ENCODE assay signal across 8 cellular contexts in genomic region chr17:64019486-64020067, GRCh38. TPM values are rescaled to one million over a fixed set of nuclear protein-coding genes. Genes with fewer than 3 reads are reported as not detected.
DNase-seq lines count a peak whose midpoint lies in the region; FAIRE-seq and TF ChIP-seq lines count a peak whose summit lies in the region.

No MANE protein-coding gene starts in this region.

- H3K9ac ChIP-seq in kidney (ENCODE audit: low read length in 2 of 2): peak overlapping the region in 1 of 2 donors; percentile 86

- H3K9me3 ChIP-seq in Peyer's patch (no peaks in the 10 kb centered on the region), kidney (ENCODE audit: control insufficient read depth in 1 of 2, low read length in 2 of 2) (no peaks in the 10 kb centered on the region), tibial artery (no peaks in the 10 kb centered on the region)

- TF ChIP-seq CTCF in Peyer's patch (IDR thresholded peaks at IDR 0.05) (no peak), kidney (IDR thresholded peaks at IDR 0.05; ENCODE audit: borderline replicate concordance, extremely low read depth, insufficient read depth) (no peak), tibial artery (IDR thresholded peaks at IDR 0.05) (no peak)

- DNase-seq in activated naive CD4-positive, alpha-beta T cell treated with anti-CD3 and anti-CD28 coated beads for 36 hours: no peak
- no peak for DNase-seq in activated naive CD4-positive, alpha-beta T cell treated with Interleukin-2 at 50 U/mL for 16 hours
- DNase-seq in Peyer's patch: peak in 1 of 3 donors; percentile 45
- no peak for DNase-seq in kidney
- DNase-seq in tibial artery: no peak
- DNase-seq in DMS 273 (lab: John Stamatoyannopoulos, UW; ENCODE audit: unreplicated experiment): no peak
- no peak for DNase-seq in pons (ENCODE audit: low spot score)
- DNase-seq in glomerular visceral epithelial cell (ENCODE audit: extremely low spot score): no peak

- peaks cover 61% of the 10 kb centered on the region for H3K4me1 Mint-ChIP-seq in activated naive CD4-positive, alpha-beta T cell treated with anti-CD3 and anti-CD28 coated beads for 36 hours (ENCODE audit: low read depth)

- no peaks in the 10 kb centered on the region for H3K9me3 Mint-ChIP-seq in activated naive CD4-positive, alpha-beta T cell treated with anti-CD3 and anti-CD28 coated beads for 36 hours

- H3K36me3 ChIP-seq in Peyer's patch (no peaks in the 10 kb centered on the region), kidney (ENCODE audit: control insufficient read depth in 1 of 2, insufficient read depth in 2 of 2, low read length in 2 of 2) (no peaks in the 10 kb centered on the region), tibial artery (no peaks in the 10 kb centered on the region)

- peak overlapping the region; percentile 50 to 58 (median 50) for H3K4me3 ChIP-seq in Peyer's patch
- H3K4me3 ChIP-seq in kidney (ENCODE audit: low read length in 2 of 2): peak overlapping the region; percentile 58 to 75
- peak overlapping the region; percentile 28 to 45 for H3K4me3 ChIP-seq in tibial artery

- H3K4me3 Mint-ChIP-seq in activated naive CD4-positive, alpha-beta T cell treated with anti-CD3 and anti-CD28 coated beads for 36 hours: peak overlapping the region; percentile 97

- no peaks in the 10 kb centered on the region for H3K27me3 ChIP-seq in Peyer's patch
- no peaks in the 10 kb centered on the region for H3K27me3 ChIP-seq in tibial artery

- intact Hi-C loops in activated naive CD4-positive, alpha-beta T cell treated with anti-CD3 and anti-CD28 coated beads for 36 hours (cut with micrococcal nuclease): loop anchor here (1.0 to 10.0 kb wide), 9 partner anchors 34 to 487 kb away; partner anchors contain the start of genes CCDC47, CEP95, DDX5 and PECAM1
- intact Hi-C loops in kidney (cut with DNase I) (loop anchor here (10.0 kb wide), 1 partner anchor 105 kb away; the partner anchor contains the start of genes CSHL1 and GH1), tibial artery (cut with DNase I; ENCODE audit: low total_unique reads) (loop anchor here (10.0 kb wide), 2 partner anchors 95 to 265 kb away; no protein-coding TSS in a partner anchor)

- H3K27me3 Mint-ChIP-seq in activated naive CD4-positive, alpha-beta T cell treated with anti-CD3 and anti-CD28 coated beads for 36 hours (ENCODE audit: low read depth): no peaks in the 10 kb centered on the region

- peak overlapping the region; percentile 98 for H3K27ac Mint-ChIP-seq in activated naive CD4-positive, alpha-beta T cell treated with anti-CD3 and anti-CD28 coated beads for 36 hours

- CTCF ChIA-PET in activated naive CD4-positive, alpha-beta T cell treated with anti-CD3 and anti-CD28 coated beads for 36 hours (lab: Charles Lee): interaction anchor here (0.8 to 4.4 kb wide), 6 partner anchors 10 to 170 kb away, joined by 3 to 37 read pairs (median 5); partner anchors contain the start of gene GH1

- no peak for FAIRE-seq in kidney (lab: Jason Lieb, UNC)

- no peak for TF ChIP-seq POLR2A in Peyer's patch (IDR thresholded peaks at IDR 0.05)

- H3K4me1 ChIP-seq in Peyer's patch: peaks cover 0 to 14% (median 0%) of the 10 kb centered on the region in 4 donors
- peaks cover 0 to 4% of the 10 kb centered on the region in 2 donors for H3K4me1 ChIP-seq in kidney (ENCODE audit: control insufficient read depth in 1 of 2, insufficient read depth in 1 of 2, low read depth in 1 of 2, low read length in 2 of 2)
- no peaks in the 10 kb centered on the region for H3K4me1 ChIP-seq in tibial artery

- peaks cover 5% of the 10 kb centered on the region for H3K36me3 Mint-ChIP-seq in activated naive CD4-positive, alpha-beta T cell treated with anti-CD3 and anti-CD28 coated beads for 36 hours (ENCODE audit: low read depth)

- H3K27ac ChIP-seq in Peyer's patch: peak overlapping the region; percentile 76 to 92 (median 88)
- peak overlapping the region; percentile 76 to 79 for H3K27ac ChIP-seq in kidney (ENCODE audit: low read depth in 2 of 2, low read length in 2 of 2)
- peak overlapping the region in 1 of 2 donors; percentile 53 for H3K27ac ChIP-seq in tibial artery

RNA-seq across cellular contexts. Expression of gene ICAM2, which starts 0.9 kb away (rescaled TPM):
- total RNA-seq in activated naive CD4-positive, alpha-beta T cell treated with anti-CD3 and anti-CD28 coated beads for 36 hours: 10 to 100 TPM; 41.6 to 41.9 TPM
- 10 to 100 TPM in 2 of 4 donors, 1 to 10 TPM in 2; 2.1 to 25.6 (median 9.7) TPM for total RNA-seq in Peyer's patch
- 38.8 TPM for total RNA-seq in kidney
- polyA plus RNA-seq in kidney (ENCODE audit: insufficient read depth, low read depth, low replicate concordance): 55.8 TPM

RNA-seq across cellular contexts. Expression of gene PRR29, which starts 21.4 kb away (rescaled TPM):
- under 1 TPM; 0.21 to 0.44 TPM for total RNA-seq in activated naive CD4-positive, alpha-beta T cell treated with anti-CD3 and anti-CD28 coated beads for 36 hours
- total RNA-seq in Peyer's patch: under 1 TPM in 1 of 4 donors, not detected in 3; 0.27 TPM
- total RNA-seq in kidney: 4.4 TPM
- 1.2 TPM for polyA plus RNA-seq in kidney (ENCODE audit: insufficient read depth, low read depth, low replicate concordance)

RNA-seq across cellular contexts. Expression of gene SCN4A, which starts 46.9 kb away (rescaled TPM):
- total RNA-seq in activated naive CD4-positive, alpha-beta T cell treated with anti-CD3 and anti-CD28 coated beads for 36 hours: under 1 TPM; 0.10 to 0.47 TPM
- total RNA-seq in Peyer's patch: under 1 TPM in 1 of 4 donors, not detected in 3; 0.83 TPM
- 3.4 TPM for total RNA-seq in kidney
- polyA plus RNA-seq in kidney (ENCODE audit: insufficient read depth, low read depth, low replicate concordance): 0.19 TPM
